In the genomic region with DNA sequence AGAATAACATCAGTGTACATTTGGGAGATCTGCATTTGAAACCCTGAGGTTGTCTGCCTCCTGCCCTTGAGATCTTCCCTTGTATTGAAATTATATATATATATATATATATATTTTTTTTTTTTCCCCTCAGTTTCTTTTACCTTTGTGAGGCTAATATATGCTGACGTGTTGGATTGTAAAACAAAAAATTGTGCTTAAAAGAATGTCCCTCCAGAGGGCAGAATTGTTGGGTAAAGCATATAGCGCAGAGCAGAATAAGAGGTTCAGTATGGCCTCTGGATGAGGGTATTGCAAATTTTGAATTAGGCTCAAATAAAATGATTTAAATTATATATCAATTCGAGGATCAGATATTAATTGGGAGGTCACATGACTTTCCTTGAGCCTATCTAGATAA, we compare ENCODE assay signal across 14 cellular contexts. TPM values are rescaled to one million over a fixed set of nuclear protein-coding genes. Genes with fewer than 3 reads are reported as not detected.
A peak's percentile ranks its signal among the peaks of the same experiment; 100 is the strongest.
DNase-seq lines count a peak whose midpoint lies in the region; ATAC-seq, FAIRE-seq and TF ChIP-seq lines count a peak whose summit lies in the region.
"Had no signal": no experiment of that assay in that cellular context is flagged by ENCODE, and none has a peak within 500 bp of the region (broad histone marks: within the 10 kb centered on the region; RNA-seq: fewer than 3 reads in every experiment).

No MANE protein-coding gene starts in this region.

- TF ChIP-seq RAD21 in A549 (conservative IDR thresholded peaks at IDR 0.05 in 1 of 2, IDR thresholded peaks at IDR 0.05 in 1 of 2): no peak

- TF ChIP-seq CTCF in A549 (IDR thresholded peaks at IDR 0.05) (no peak), hepatocyte (IDR thresholded peaks at IDR 0.05; ENCODE audit: poor library complexity) (no peak)

- H3K36me3 ChIP-seq in hepatocyte (replicated peaks; ENCODE audit: insufficient read depth, low read depth): no peaks in the 10 kb centered on the region

- no peak for TF ChIP-seq EP300 in A549 (IDR thresholded peaks at IDR 0.05)

- peak overlapping the region; percentile 55 for H3K4me2 ChIP-seq in A549
- no peak overlapping the region for H3K4me2 ChIP-seq in hepatocyte

- H4K20me1 ChIP-seq in hepatocyte (ENCODE audit: insufficient read depth, poor library complexity, severe bottlenecking): no peaks in the 10 kb centered on the region

- H2AFZ ChIP-seq in hepatocyte: no peak overlapping the region

- POLR2A ChIA-PET in A549 (lab: Yijun Ruan, JAX): interaction anchor here (2.8 kb wide), 1 partner anchor 13 kb away, joined by 18 read pairs; a partner anchor contains a TSS

- H3K9me3 ChIP-seq in A549 (no peaks in the 10 kb centered on the region), hepatocyte (ENCODE audit: low read depth) (no peaks in the 10 kb centered on the region)
- H3K9me3 ChIP-seq: left ventricle myocardium inferior, stomach had no signal

- H3K4me3 ChIP-seq in A549 (no peak overlapping the region), hepatocyte (no peak overlapping the region)
- H3K4me3 ChIP-seq: left ventricle myocardium inferior, stomach had no signal

- WGBS in A549 (ENCODE audit: missing lambda C conversion rate): 50% methylated on average over 3 of the region's 3 CpGs
- WGBS in hepatocyte (ENCODE audit: low lambda C conversion rate, missing lambda C conversion rate): 72% methylated on average over 3 of the region's 3 CpGs

- CTCF ChIA-PET in A549 (lab: Yijun Ruan, JAX): interaction anchor here (1.2 to 1.5 kb wide), 2 partner anchors 101 to 117 kb away, joined by 3 to 4 read pairs; no protein-coding TSS in a partner anchor

- no peak for DNase-seq in A549 (ENCODE audit: low read depth in 1 of 2, low spot score in 1 of 2)
- no peak for DNase-seq in H54 (ENCODE audit: insufficient read length, low spot score)
- no peak for DNase-seq in RCC 7860 (ENCODE audit: low spot score)
- no peak for DNase-seq in hepatocyte (ENCODE audit: low spot score)
- DNase-seq in germinal center (ENCODE audit: low spot score): no peak
- DNase-seq: left ventricle myocardium inferior, NCI-H2107, occipital lobe, right cardiac atrium had no signal

- H3K4me1 ChIP-seq in A549 (peaks cover 51% of the 10 kb centered on the region), hepatocyte (ENCODE audit: insufficient read depth) (peaks cover 8% of the 10 kb centered on the region)

- no peak for FAIRE-seq in A549 (lab: Jason Lieb, UNC)
- peak; percentile 6 for FAIRE-seq in H54 (lab: Jason Lieb, UNC)
- FAIRE-seq in RCC 7860 (lab: Jason Lieb, UNC): peak; percentile 7

- no peak; a peak in 1 of 6 replicates for ATAC-seq in A549
- no peak for ATAC-seq in GM18511 (IDR thresholded peaks at IDR 0.05; ENCODE audit: unreplicated experiment)
- no peak for ATAC-seq in HG02840 (IDR thresholded peaks at IDR 0.05; ENCODE audit: low FRiP score, unreplicated experiment)
- no peak for ATAC-seq in HG02885 (IDR thresholded peaks at IDR 0.05; ENCODE audit: poor library complexity, unreplicated experiment)

- H3K9me2 ChIP-seq in hepatocyte (replicated peaks; ENCODE audit: insufficient read depth): no peaks in the 10 kb centered on the region

- TF ChIP-seq POLR2A in A549 (IDR thresholded peaks at IDR 0.05; ENCODE audit: low read length) (no peak), H54 (IDR thresholded peaks at IDR 0.05; ENCODE audit: low read depth, low read length) (no peak)

- peak overlapping the region; percentile 29 to 73; a peak in 3 of 6 replicates for H3K27ac ChIP-seq in A549
- peak overlapping the region; percentile 88 for H3K27ac ChIP-seq in hepatocyte
- H3K27ac ChIP-seq: coronary artery, left ventricle myocardium inferior had no signal

- no peaks in the 10 kb centered on the region for H3K79me2 ChIP-seq in hepatocyte

- H3K27me3 ChIP-seq in hepatocyte: no peaks in the 10 kb centered on the region

TF ChIP-seq in A549, 52 proteins besides CTCF, POLR2A, EP300 and RAD21:
- TF ChIP-seq, protein P1, sequence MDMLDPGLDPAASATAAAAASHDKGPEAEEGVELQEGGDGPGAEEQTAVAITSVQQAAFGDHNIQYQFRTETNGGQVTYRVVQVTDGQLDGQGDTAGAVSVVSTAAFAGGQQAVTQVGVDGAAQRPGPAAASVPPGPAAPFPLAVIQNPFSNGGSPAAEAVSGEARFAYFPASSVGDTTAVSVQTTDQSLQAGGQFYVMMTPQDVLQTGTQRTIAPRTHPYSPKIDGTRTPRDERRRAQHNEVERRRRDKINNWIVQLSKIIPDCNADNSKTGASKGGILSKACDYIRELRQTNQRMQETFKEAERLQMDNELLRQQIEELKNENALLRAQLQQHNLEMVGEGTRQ (IDR thresholded peaks at IDR 0.05): no peak
- TF ChIP-seq POLR2AphosphoS2 (conservative IDR thresholded peaks at IDR 0.05; ENCODE audit: low read length) (no peak), KDM5A (IDR thresholded peaks at IDR 0.05) (no peak)

RNA-seq across cellular contexts. Expression of a gene that starts 12.4 kb away (rescaled TPM):
- 13.6 and 22.4 TPM in 2 replicates for polyA plus RNA-seq in A549 (2011; rRNA removed)
- 1.7 and 1.8 TPM in 2 replicates for polyA plus RNA-seq in A549 (2012; cell fraction: cytosol; rRNA removed)
- 2.9 and 4.9 TPM in 2 replicates for polyA plus RNA-seq in A549 (2012; cell fraction: nucleus; rRNA removed)
- polyA plus RNA-seq in A549 (2017; fragmentation: RNase III; extraction: RNeasy Plus Mini Kit Qiagen cat#74134 plus additional on column Dnase treatment): 21.9 to 22.2 TPM (median 21.9 TPM) in 3 replicates
- 19.0 and 21.4 TPM in 2 replicates for polyA minus RNA-seq in A549 (2011; rRNA and poly(A)+ RNA removed)
- total RNA-seq in hepatocyte: 36.1 and 40.0 TPM in 2 replicates
- 19.6 and 27.2 TPM in 2 replicates for polyA plus RNA-seq in hepatocyte
